In genomic region chr14:49693738-49694130, GRCh38 we compare ENCODE assay signal across 8 cellular contexts. TPM values are rescaled to one million over a fixed set of nuclear protein-coding genes. Genes with fewer than 3 reads are reported as not detected.
A peak's percentile ranks its signal among the peaks of the same experiment; 100 is the strongest.
DNase-seq lines count a peak whose midpoint lies in the region; ATAC-seq and TF ChIP-seq lines count a peak whose summit lies in the region.
"Not testable (repeated sequence)": the region's sequence is repeated elsewhere in the genome, so short reads cannot be mapped to it uniquely, and the experiment has no call there.

No MANE protein-coding gene starts in this region.

- not testable (repeated sequence) for H3K36me3 Mint-ChIP-seq in Caco-2 (ENCODE audit: insufficient read depth, unreplicated experiment); activated CD4-positive, alpha-beta T cell treated with anti-CD3 and anti-CD28 coated beads, Interleukin-2, amount 10 ng/mL, durations not matched to agents 7 days and 5 days (ENCODE audit: low read depth); memory B cell; progenitor cell of endocrine pancreas (ENCODE audit: insufficient read depth)

- H3K27ac Mint-ChIP-seq in Caco-2 (ENCODE audit: unreplicated experiment) (peak overlapping the region; percentile 55), memory B cell (peak overlapping the region; percentile 79)
- H3K27ac Mint-ChIP-seq in activated CD4-positive, alpha-beta T cell treated with anti-CD3 and anti-CD28 coated beads, Interleukin-2, amount 10 ng/mL, durations not matched to agents 7 days and 5 days = peak overlapping the region; percentile 11
- H3K27ac Mint-ChIP-seq in progenitor cell of endocrine pancreas = not testable (repeated sequence)

- POLR2A ChIA-PET in Caco-2 (lab: Charles Lee); activated CD4-positive, alpha-beta T cell treated with anti-CD3 and anti-CD28 coated beads, Interleukin-2, amount 10 ng/mL, durations not matched to agents 7 days and 5 days (lab: Charles Lee): not testable (repeated sequence)

- not testable (repeated sequence) for H3K27me3 Mint-ChIP-seq in Caco-2 (ENCODE audit: insufficient read depth, unreplicated experiment); activated CD4-positive, alpha-beta T cell treated with anti-CD3 and anti-CD28 coated beads, Interleukin-2, amount 10 ng/mL, durations not matched to agents 7 days and 5 days; memory B cell; progenitor cell of endocrine pancreas

- DNase-seq in Caco-2 = peak in 1 of 2 experiments; percentile 9
- not testable (repeated sequence) for DNase-seq in NB4 (ENCODE audit: low read depth); activated CD4-positive, alpha-beta T cell treated with anti-CD3 and anti-CD28 coated beads, Interleukin-2, amount 10 ng/mL, durations not matched to agents 7 days and 5 days; brain microvascular endothelial cell; fibroblast of the aortic adventitia (ENCODE audit: low read depth); memory B cell (ENCODE audit: low spot score in 2 of 2); progenitor cell of endocrine pancreas (ENCODE audit: low spot score, unreplicated experiment); tibial artery

- not testable (repeated sequence) for H3K36me3 ChIP-seq in Caco-2 (ENCODE audit: control insufficient read depth, insufficient read depth, low read length); brain microvascular endothelial cell (replicated peaks); tibial artery

- H3K27ac ChIP-seq in brain microvascular endothelial cell = not testable (repeated sequence)
- H3K27ac ChIP-seq in tibial artery = peak overlapping the region; percentile 87 to 98

- H3K4me3 Mint-ChIP-seq in Caco-2 (ENCODE audit: unreplicated experiment) = peak overlapping the region; percentile 75
- peak overlapping the region; percentile 82 for H3K4me3 Mint-ChIP-seq in activated CD4-positive, alpha-beta T cell treated with anti-CD3 and anti-CD28 coated beads, Interleukin-2, amount 10 ng/mL, durations not matched to agents 7 days and 5 days
- peak overlapping the region; percentile 89 for H3K4me3 Mint-ChIP-seq in memory B cell
- peak overlapping the region; percentile 79 for H3K4me3 Mint-ChIP-seq in progenitor cell of endocrine pancreas (ENCODE audit: low read depth)

- H3K4me1 Mint-ChIP-seq in Caco-2 (ENCODE audit: low read depth, unreplicated experiment) (peaks cover 23% of the 10 kb centered on the region), progenitor cell of endocrine pancreas (ENCODE audit: low read depth) (peaks cover 11% of the 10 kb centered on the region)
- peaks cover 29% of the 10 kb centered on the region for H3K4me1 Mint-ChIP-seq in activated CD4-positive, alpha-beta T cell treated with anti-CD3 and anti-CD28 coated beads, Interleukin-2, amount 10 ng/mL, durations not matched to agents 7 days and 5 days
- H3K4me1 Mint-ChIP-seq in memory B cell = not testable (repeated sequence)

- H3K4me1 ChIP-seq in Caco-2 = not testable (repeated sequence)
- peaks cover 0 to 19% (median 10%) of the 10 kb centered on the region in 4 donors for H3K4me1 ChIP-seq in tibial artery

- not testable (repeated sequence) for H3K9me3 ChIP-seq in Caco-2, tibial artery

- H3K9me3 Mint-ChIP-seq in Caco-2 (ENCODE audit: unreplicated experiment); activated CD4-positive, alpha-beta T cell treated with anti-CD3 and anti-CD28 coated beads, Interleukin-2, amount 10 ng/mL, durations not matched to agents 7 days and 5 days; memory B cell; progenitor cell of endocrine pancreas (ENCODE audit: low read depth): not testable (repeated sequence)

- H3K27me3 ChIP-seq in Caco-2 (replicated peaks; ENCODE audit: control insufficient read depth, insufficient read depth, low read length); brain microvascular endothelial cell (replicated peaks); tibial artery: not testable (repeated sequence)

- in situ Hi-C loops in brain microvascular endothelial cell (cut with HindIII; ENCODE audit: low pct_ligation_motif_present, low sequenced_read_pairs) = not testable (repeated sequence)

- TF ChIP-seq POLR2A in NB4 (IDR thresholded peaks at IDR 0.05; ENCODE audit: extremely low read depth, insufficient read length) = not testable (repeated sequence)

- CTCF ChIA-PET in Caco-2 (lab: Charles Lee) = not testable (repeated sequence)
- CTCF ChIA-PET in activated CD4-positive, alpha-beta T cell treated with anti-CD3 and anti-CD28 coated beads, Interleukin-2, amount 10 ng/mL, durations not matched to agents 7 days and 5 days (lab: Charles Lee) = interaction anchor here (1.0 kb wide), 1 partner anchor 16 kb away, joined by 3 read pairs; no protein-coding TSS in a partner anchor

- BruUV-seq in Caco-2 (replicated peaks; lab: Mats Ljungman, UMichigan) = not testable (repeated sequence)

- TF ChIP-seq CTCF in Caco-2 (IDR thresholded peaks at IDR 0.05; ENCODE audit: insufficient read depth in 1 of 2, low read depth in 1 of 2, low read length in 1 of 2, severe bottlenecking in 1 of 2, unreplicated experiment in 1 of 2); NB4 (IDR thresholded peaks at IDR 0.05; ENCODE audit: low read depth, low read length); brain microvascular endothelial cell (IDR thresholded peaks at IDR 0.05; ENCODE audit: low read depth, low read length, missing control alignments); fibroblast of the aortic adventitia (IDR thresholded peaks at IDR 0.05; ENCODE audit: insufficient read depth, low read length); progenitor cell of endocrine pancreas (IDR thresholded peaks at IDR 0.05; ENCODE audit: unreplicated experiment); tibial artery (IDR thresholded peaks at IDR 0.05): not testable (repeated sequence)

- not testable (repeated sequence) for ATAC-seq in memory B cell (ENCODE audit: low read depth)

- intact Hi-C loops in Caco-2 (cut with micrococcal nuclease; ENCODE audit: unreplicated experiment) = loop anchor here (1.0 to 2.0 kb wide), 2 partner anchors 27 to 74 kb away; no protein-coding TSS in a partner anchor
- intact Hi-C loops in tibial artery (cut with DNase I; ENCODE audit: low total_unique reads) = loop anchor here (5.0 kb wide), 2 partner anchors 61 to 74 kb away; partner anchors contain the start of gene KLHDC2

- H3K4me3 ChIP-seq in Caco-2 (ENCODE audit: low read depth, low read length) = peak overlapping the region; percentile 87
- peak overlapping the region; percentile 67 for H3K4me3 ChIP-seq in NB4 (ENCODE audit: low read depth, low read length)
- peak overlapping the region; percentile 69 for H3K4me3 ChIP-seq in brain microvascular endothelial cell (ENCODE audit: low read depth, low read length)
- peak overlapping the region; percentile 77 for H3K4me3 ChIP-seq in fibroblast of the aortic adventitia (ENCODE audit: low read depth, low read length)
- H3K4me3 ChIP-seq in tibial artery = peak overlapping the region; percentile 68 to 89

RNA-seq across cellular contexts. Expression of gene KLHDC1, which starts 0.8 kb away (rescaled TPM):
- total RNA-seq in Caco-2 (2022) (0.97 and 0.98 TPM in 2 replicates), fibroblast of the aortic adventitia (ENCODE audit: low replicate concordance) (4.9 and 12.8 TPM in 2 replicates), progenitor cell of endocrine pancreas (2.4 and 2.8 TPM in 2 replicates)
- total RNA-seq in activated CD4-positive, alpha-beta T cell treated with anti-CD3 and anti-CD28 coated beads, Interleukin-2, amount 10 ng/mL, durations not matched to agents 7 days and 5 days = 1 to 10 TPM; 2.4 to 2.5 TPM

RNA-seq across cellular contexts. Expression of gene POLE2, which starts 5.7 kb away (rescaled TPM):
- 29.7 and 31.4 TPM in 2 replicates for total RNA-seq in Caco-2 (2022)
- 10 to 100 TPM; 32.3 to 35.7 TPM for total RNA-seq in activated CD4-positive, alpha-beta T cell treated with anti-CD3 and anti-CD28 coated beads, Interleukin-2, amount 10 ng/mL, durations not matched to agents 7 days and 5 days
- total RNA-seq in fibroblast of the aortic adventitia (ENCODE audit: low replicate concordance) = 1.1 and 36.2 TPM in 2 replicates
- total RNA-seq in progenitor cell of endocrine pancreas = 12.9 and 14.9 TPM in 2 replicates

RNA-seq across cellular contexts. Expression of gene DNAAF2, which starts 58.7 kb away (rescaled TPM):
- total RNA-seq in Caco-2 (2022) = 11.4 and 11.5 TPM in 2 replicates
- total RNA-seq in activated CD4-positive, alpha-beta T cell treated with anti-CD3 and anti-CD28 coated beads, Interleukin-2, amount 10 ng/mL, durations not matched to agents 7 days and 5 days = 1 to 10 TPM; 5.1 to 5.2 TPM
- total RNA-seq in fibroblast of the aortic adventitia (ENCODE audit: low replicate concordance) = 10.5 and 24.9 TPM in 2 replicates
- total RNA-seq in progenitor cell of endocrine pancreas = 18.9 and 20.5 TPM in 2 replicates
